Comparison of ENCODE assay signal across 13 cellular contexts in genomic region chr20:61929971-61930666, GRCh38.
"Had no signal": no experiment of that assay in that cellular context is flagged by ENCODE, and none has a peak within 500 bp of the region (broad histone marks: within the 10 kb centered on the region; RNA-seq: fewer than 3 reads in every experiment).

No MANE protein-coding gene starts in this region.

- H3K36me3 ChIP-seq: colonic mucosa, uterus had no signal

- H3K4me3 ChIP-seq: colonic mucosa, lung, tibial nerve, uterus had no signal

- H3K27ac ChIP-seq: colonic mucosa, foreskin keratinocyte, tibial nerve, uterus had no signal

- H3K4me1 ChIP-seq: colonic mucosa, foreskin keratinocyte, tibial nerve, uterus had no signal

- DNase-seq: activated CD4-positive, alpha-beta T cell treated with anti-CD3 and anti-CD28 coated beads, Interleukin-2, amount 50 U/mL, for 4 hours; activated T-cell treated with anti-CD3 and anti-CD28 coated beads, Interleukin-2, amount 50 U/mL, for 72 hours; central memory CD4-positive, alpha-beta T cell; colonic mucosa; foreskin keratinocyte; kidney glomerular epithelial cell; retina; stimulated activated CD4-positive, alpha-beta T cell treated with anti-CD3 and anti-CD28 coated beads, Interleukin-2, amount 100 ng/mL, for 24 hours; stimulated activated naive CD4-positive, alpha-beta T cell treated with Interleukin-2 at 50 U/mL for 16 hours; uterus had no signal

- H3K27me3 ChIP-seq: colonic mucosa, foreskin keratinocyte, tibial nerve, uterus had no signal

- H3K9me3 ChIP-seq: colonic mucosa, uterus had no signal

- ATAC-seq: activated T-cell treated with anti-CD3 and anti-CD28 coated beads, Interleukin-2, amount 50 U/mL, for 72 hours; foreskin keratinocyte; natural killer cell treated with Interleukin-12 subunit alpha and Interleukin-12 subunit beta and Interleukin-15 and Interleukin-18, amount 100 ng/mL, for 72 hours had no signal
